In genomic region chr1:28836421-28836956, GRCh38 we compare ENCODE assay signal across 36 cellular contexts. TPM values are rescaled to one million over a fixed set of nuclear protein-coding genes. Genes with fewer than 3 reads are reported as not detected.
"Had no signal": no experiment of that assay in that cellular context is flagged by ENCODE, and none has a peak within 500 bp of the region (broad histone marks: within the 10 kb centered on the region; RNA-seq: fewer than 3 reads in every experiment).

No MANE protein-coding gene starts in this region.

- H3K36me3 ChIP-seq: MG63 had no signal

- H3K4me3 ChIP-seq: MG63 had no signal

- H3K27ac ChIP-seq: KMS-11 had no signal

- H3K9me3 ChIP-seq: MG63 had no signal

- DNase-seq: Karpas-422, Kasumi-1, KG1, MG63, MM.1S, MV-4-11, NCI-H1048, NCI-H1092, NCI-H1092 treated with DMSO at 0.1 percent for 48 hours, NCI-H1105, NCI-H1105 treated with DMSO at 0.1 percent for 48 hours, NCI-H1417, NCI-H1417 treated with DMSO at 0.1 percent for 48 hours, NCI-H1436, NCI-H1436 treated with DMSO at 0.1 percent for 48 hours, NCI-H146, NCI-H1694, NCI-H1694 treated with DMSO at 0.1 percent for 48 hours, NCI-H187, NCI-H187 treated with DMSO at 0.1 percent for 48 hours, NCI-H1930, NCI-H2029, NCI-H2029 treated with DMSO at 0.1 percent for 48 hours, NCI-H2081, NCI-H2081 treated with DMSO at 0.1 percent for 48 hours, NCI-H2107, NCI-H2171, NCI-H2227 treated with DMSO at 0.1 percent for 48 hours, NCI-H226, NCI-H345, NCI-H446, NCI-H446 treated with DMSO at 0.1 percent for 48 hours had no signal

RNA-seq across cellular contexts. Expression of gene OPRD1, which starts 24.5 kb away (rescaled TPM):
- total RNA-seq: M059J, MCF 10A, NCI-H460 had no signal
